ENCODE assay signal across 31 cellular contexts in genomic region chr2:235780410-235780809, GRCh38.
"Had no signal": no experiment of that assay in that cellular context is flagged by ENCODE, and none has a peak within 500 bp of the region (broad histone marks: within the 10 kb centered on the region; RNA-seq: fewer than 3 reads in every experiment).

No MANE protein-coding gene starts in this region.

- H3K27ac Mint-ChIP-seq: naive thymus-derived CD8-positive, alpha-beta T cell; natural killer cell treated with Interleukin-12 subunit alpha and Interleukin-12 subunit beta and Interleukin-15 and Interleukin-18, amount 100 ng/mL, for 72 hours; neural progenitor cell; progenitor cell of endocrine pancreas; stimulated activated memory B cell treated with anti-CD40 and anti-IgM and Interleukin-4, amounts not matched to agents 10 μg/mL and 1 μg/mL and 100 μg/mL, for 72 hours; stimulated activated naive CD8-positive, alpha-beta T cell treated with anti-CD3 and anti-CD28 coated beads, Interleukin-15, amount 100 ng/mL, for 72 hours; type B pancreatic cell had no signal

- ATAC-seq: naive thymus-derived CD8-positive, alpha-beta T cell; natural killer cell treated with Interleukin-12 subunit alpha and Interleukin-12 subunit beta and Interleukin-15 and Interleukin-18, amount 100 ng/mL, for 72 hours; right cardiac atrium; sciatic nerve; stimulated activated memory B cell treated with anti-CD40 and anti-IgM and Interleukin-4, amounts not matched to agents 10 μg/mL and 1 μg/mL and 100 μg/mL, for 72 hours; stimulated activated naive CD8-positive, alpha-beta T cell treated with anti-CD3 and anti-CD28 coated beads, Interleukin-15, amount 100 ng/mL, for 72 hours; stimulated activated naive CD8-positive, alpha-beta T cell treated with anti-CD3 and anti-CD28 coated beads, Interleukin-15, Interleukin-2, amounts not matched to agents 100 U/mL and 50 U/mL, for 24 hours; upper lobe of right lung had no signal

- H3K27me3 Mint-ChIP-seq: natural killer cell treated with Interleukin-12 subunit alpha and Interleukin-12 subunit beta and Interleukin-15 and Interleukin-18, amount 100 ng/mL, for 72 hours; progenitor cell of endocrine pancreas; type B pancreatic cell had no signal

- H3K4me1 ChIP-seq: neural progenitor cell, parathyroid adenoma, psoas muscle, spleen, suprapubic skin, testis, tibial artery, transverse colon, upper lobe of right lung, uterus had no signal

- DNase-seq: naive thymus-derived CD8-positive, alpha-beta T cell; occipital lobe; ovary; posterior cingulate gyrus; psoas muscle; right cardiac atrium; spleen; stimulated activated CD4-positive, alpha-beta T cell treated with anti-CD3 and anti-CD28 coated beads, Interleukin-12 subunit alpha, Interleukin-12 subunit beta, amount 100 ng/mL, for 4 hours; stimulated activated CD4-positive, alpha-beta T cell treated with anti-CD3 and anti-CD28 coated beads, Interleukin-1b, Interleukin-23, amount 100 ng/mL, for 48 hours; stimulated activated CD4-positive, alpha-beta T cell treated with anti-CD3 and anti-CD28 coated beads, Interleukin-4, amount 100 ng/mL, for 1 hour; stimulated activated CD4-positive, alpha-beta T cell treated with anti-CD3 and anti-CD28 coated beads, Interleukin-4, amount 100 ng/mL, for 4 hours; stimulated activated CD8-positive, alpha-beta memory T cell treated with anti-CD3 and anti-CD28 coated beads, Interleukin-4, amount 100 ng/mL, for 48 hours; stimulated activated naive CD4-positive, alpha-beta T cell; stimulated activated naive CD8-positive, alpha-beta T cell treated with anti-CD3 and anti-CD28 coated beads, Interleukin-15, amount 100 ng/mL, for 72 hours; stimulated activated naive CD8-positive, alpha-beta T cell treated with anti-CD3 and anti-CD28 coated beads, Interleukin-15, Interleukin-2, amounts not matched to agents 100 U/mL and 50 U/mL, for 24 hours; substantia nigra; testis; tibial artery; transverse colon; upper lobe of right lung; uterus had no signal

- H3K4me1 Mint-ChIP-seq: naive thymus-derived CD8-positive, alpha-beta T cell; stimulated activated memory B cell treated with anti-CD40 and anti-IgM and Interleukin-4, amounts not matched to agents 10 μg/mL and 1 μg/mL and 100 μg/mL, for 72 hours; stimulated activated naive CD8-positive, alpha-beta T cell treated with anti-CD3 and anti-CD28 coated beads, Interleukin-15, amount 100 ng/mL, for 72 hours had no signal

- H3K4me3 ChIP-seq: neural progenitor cell, ovary, psoas muscle, skin epidermis, smooth muscle cell, spleen, suprapubic skin, testis, tibial artery, transverse colon, upper lobe of right lung, uterus had no signal

- H3K9me3 Mint-ChIP-seq: naive thymus-derived CD8-positive, alpha-beta T cell; natural killer cell treated with Interleukin-12 subunit alpha and Interleukin-12 subunit beta and Interleukin-15 and Interleukin-18, amount 100 ng/mL, for 72 hours; neural progenitor cell; stimulated activated memory B cell treated with anti-CD40 and anti-IgM and Interleukin-4, amounts not matched to agents 10 μg/mL and 1 μg/mL and 100 μg/mL, for 72 hours; stimulated activated naive CD8-positive, alpha-beta T cell treated with anti-CD3 and anti-CD28 coated beads, Interleukin-15, amount 100 ng/mL, for 72 hours; type B pancreatic cell had no signal

- H3K27ac ChIP-seq: neural progenitor cell, ovary, parathyroid adenoma, psoas muscle, skin epidermis, spleen, suprapubic skin, testis, tibial artery, transverse colon, upper lobe of right lung, uterus had no signal

- H3K36me3 Mint-ChIP-seq: naive thymus-derived CD8-positive, alpha-beta T cell; natural killer cell treated with Interleukin-12 subunit alpha and Interleukin-12 subunit beta and Interleukin-15 and Interleukin-18, amount 100 ng/mL, for 72 hours; stimulated activated memory B cell treated with anti-CD40 and anti-IgM and Interleukin-4, amounts not matched to agents 10 μg/mL and 1 μg/mL and 100 μg/mL, for 72 hours had no signal

- H3K9me3 ChIP-seq: ovary, psoas muscle, spleen, suprapubic skin, testis, tibial artery, transverse colon, upper lobe of right lung, uterus had no signal

- H3K4me3 Mint-ChIP-seq: naive thymus-derived CD8-positive, alpha-beta T cell; natural killer cell treated with Interleukin-12 subunit alpha and Interleukin-12 subunit beta and Interleukin-15 and Interleukin-18, amount 100 ng/mL, for 72 hours; neural progenitor cell; stimulated activated memory B cell treated with anti-CD40 and anti-IgM and Interleukin-4, amounts not matched to agents 10 μg/mL and 1 μg/mL and 100 μg/mL, for 72 hours; stimulated activated naive CD8-positive, alpha-beta T cell treated with anti-CD3 and anti-CD28 coated beads, Interleukin-15, amount 100 ng/mL, for 72 hours; type B pancreatic cell had no signal

- H3K36me3 ChIP-seq: neural progenitor cell, ovary, spleen, transverse colon, upper lobe of right lung, uterus had no signal
